22 cellular contexts compared by ENCODE assay signal in genomic region chr14:72723741-72724530, GRCh38.
DNase-seq lines count a peak whose midpoint lies in the region; ATAC-seq and TF ChIP-seq lines count a peak whose summit lies in the region.
"Had no signal": no experiment of that assay in that cellular context is flagged by ENCODE, and none has a peak within 500 bp of the region (broad histone marks: within the 10 kb centered on the region; RNA-seq: fewer than 3 reads in every experiment).

No MANE protein-coding gene starts in this region.

- peaks cover 21% of the 10 kb centered on the region for H3K4me1 Mint-ChIP-seq in memory B cell
- H3K4me1 Mint-ChIP-seq: activated naive CD4-positive, alpha-beta T cell treated with anti-CD3 and anti-CD28 coated beads, Interleukin-2, amount 50 U/mL, for 24 hours; CD4-positive, CD25-positive, alpha-beta regulatory T cell had no signal

- no peaks in the 10 kb centered on the region for H3K9me3 Mint-ChIP-seq in memory B cell
- H3K9me3 Mint-ChIP-seq: activated naive CD4-positive, alpha-beta T cell treated with anti-CD3 and anti-CD28 coated beads, Interleukin-2, amount 50 U/mL, for 24 hours; CD4-positive, CD25-positive, alpha-beta regulatory T cell had no signal

- ATAC-seq in heart right ventricle (no peak), memory B cell (ENCODE audit: low read depth) (no peak), aorta (ENCODE audit: low FRiP score) (peak; percentile 47), GM19397 (IDR thresholded peaks at IDR 0.05; ENCODE audit: unreplicated experiment) (no peak)
- ATAC-seq: SK-N-SH treated with all-trans-retinoic acid at 6 μM for 48 hours had no signal

- no peak for TF ChIP-seq CTCF in left ventricle myocardium inferior (IDR thresholded peaks at IDR 0.05; ENCODE audit: borderline replicate concordance)
- TF ChIP-seq CTCF in heart right ventricle (IDR thresholded peaks at IDR 0.05) = no peak

- H3K27ac Mint-ChIP-seq in memory B cell = peak overlapping the region; percentile 14
- H3K27ac Mint-ChIP-seq: activated naive CD4-positive, alpha-beta T cell treated with anti-CD3 and anti-CD28 coated beads, Interleukin-2, amount 50 U/mL, for 24 hours; CD4-positive, CD25-positive, alpha-beta regulatory T cell had no signal

- H3K27me3 Mint-ChIP-seq in memory B cell = no peaks in the 10 kb centered on the region
- H3K27me3 Mint-ChIP-seq: activated naive CD4-positive, alpha-beta T cell treated with anti-CD3 and anti-CD28 coated beads, Interleukin-2, amount 50 U/mL, for 24 hours; CD4-positive, CD25-positive, alpha-beta regulatory T cell had no signal

- TF ChIP-seq POLR2A in erythroblast (IDR thresholded peaks at IDR 0.05; ENCODE audit: low read length) = no peak

- 44 to 52% methylated on average over 8 of the region's 8 CpGs for WGBS in heart right ventricle, 2 donors
- 27 to 33% methylated on average over 8 of the region's 8 CpGs for WGBS in aorta, 2 donors

- no peaks in the 10 kb centered on the region for H3K9me3 ChIP-seq in left ventricle myocardium inferior (replicated peaks)
- no peaks in the 10 kb centered on the region for H3K9me3 ChIP-seq in heart right ventricle
- H3K9me3 ChIP-seq in aorta (ENCODE audit: control insufficient read depth, low read length) = no peaks in the 10 kb centered on the region

- H3K4me3 Mint-ChIP-seq in memory B cell = no peak overlapping the region
- H3K4me3 Mint-ChIP-seq: activated naive CD4-positive, alpha-beta T cell treated with anti-CD3 and anti-CD28 coated beads, Interleukin-2, amount 50 U/mL, for 24 hours; CD4-positive, CD25-positive, alpha-beta regulatory T cell had no signal

- H3K36me3 ChIP-seq in left ventricle myocardium inferior (no peaks in the 10 kb centered on the region), heart right ventricle (peaks cover 0 to 11% (median 0%) of the 10 kb centered on the region in 9 donors), aorta (ENCODE audit: control insufficient read depth in 1 of 2, insufficient read depth in 2 of 2, low read length in 1 of 2) (no peaks in the 10 kb centered on the region)
- H3K36me3 ChIP-seq: brain microvascular endothelial cell had no signal

- H3K27ac ChIP-seq in left ventricle myocardium inferior (replicated peaks) (peak overlapping the region; percentile 13), heart right ventricle (peak overlapping the region in 3 of 10 donors; percentile 0 to 34 (median 7)), aorta (ENCODE audit: low read depth in 1 of 2, low read length in 2 of 2) (peak overlapping the region; percentile 82 to 84)
- H3K27ac ChIP-seq: brain microvascular endothelial cell, PC-9 had no signal

- intact Hi-C loops in left ventricle myocardium inferior (cut with micrococcal nuclease) (no loop called here), heart right ventricle (cut with DNase I) (no loop called here), aorta (cut with DNase I) (loop anchor here in 1 of 2 donors (2.0 kb wide), 1 partner anchor 87 kb away; no protein-coding TSS in a partner anchor)

- peaks cover 66% of the 10 kb centered on the region for H3K4me1 ChIP-seq in left ventricle myocardium inferior
- peaks cover 0 to 50% (median 27%) of the 10 kb centered on the region in 9 donors for H3K4me1 ChIP-seq in heart right ventricle
- no peaks in the 10 kb centered on the region for H3K4me1 ChIP-seq in aorta (ENCODE audit: control insufficient read depth in 1 of 2, insufficient read depth in 2 of 2, low read length in 2 of 2)

- DNase-seq in left ventricle myocardium inferior (no peak), heart right ventricle (no peak), erythroblast (lab: John Stamatoyannopoulos, UW) (peak; percentile 66 to 74), memory B cell (ENCODE audit: low spot score in 2 of 2) (no peak), aorta (no peak), NCI-H226 (no peak), globus pallidus (ENCODE audit: low spot score) (no peak)
- DNase-seq: 8988T; brain microvascular endothelial cell; CD4-positive, CD25-positive, alpha-beta regulatory T cell; DMS53; effector CD8-positive, alpha-beta T cell; Karpas-422; mesendoderm; NCI-H1105; NCI-H2107; NCI-H69; PC-9; trophoblast cell had no signal

- H3K36me3 Mint-ChIP-seq in memory B cell = peaks cover 29% of the 10 kb centered on the region
- H3K36me3 Mint-ChIP-seq: CD4-positive, CD25-positive, alpha-beta regulatory T cell had no signal

- H3K27me3 ChIP-seq in left ventricle myocardium inferior (ENCODE audit: low read depth) (no peaks in the 10 kb centered on the region), heart right ventricle (no peaks in the 10 kb centered on the region), aorta (ENCODE audit: control insufficient read depth in 1 of 2, insufficient read depth in 2 of 2, low read length in 1 of 2) (no peaks in the 10 kb centered on the region)
- H3K27me3 ChIP-seq: brain microvascular endothelial cell had no signal

- no peak overlapping the region for H3K4me3 ChIP-seq in left ventricle myocardium inferior
- H3K4me3 ChIP-seq in heart right ventricle = no peak overlapping the region
- no peak overlapping the region for H3K4me3 ChIP-seq in aorta (ENCODE audit: low read length in 2 of 2)
- H3K4me3 ChIP-seq: PC-9 had no signal

Comparison
In these comparisons a context has a peak if more than half of its experiments do, and no peak if none do; other contexts are left out.
1. DNase-seq: peak in erythroblast (2 of 2); none in left ventricle myocardium inferior (single experiment), heart right ventricle (0 of 2), memory B cell (0 of 2), aorta (0 of 2), NCI-H226 (single experiment) and globus pallidus (single experiment).